In the genomic region with DNA sequence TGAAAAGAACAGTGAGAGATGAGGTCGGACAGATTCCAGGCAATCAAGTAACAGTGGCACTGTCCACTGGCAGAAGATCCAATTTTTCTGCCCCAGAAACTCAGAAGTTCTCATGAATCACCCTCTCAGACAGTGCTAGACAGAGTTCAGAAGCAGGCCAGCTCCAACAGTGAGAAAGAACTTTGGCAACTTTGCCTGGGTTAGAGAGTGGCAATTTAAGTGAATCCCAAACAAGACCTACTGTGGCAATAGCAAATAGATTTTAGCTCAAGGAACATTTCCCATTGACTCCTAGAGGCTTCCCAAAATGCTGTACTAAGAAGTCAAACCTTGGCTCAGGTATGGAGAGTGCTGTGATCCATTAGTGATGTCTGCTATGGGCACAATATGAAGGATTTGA, we compare ENCODE assay signal across 10 cellular contexts. TPM values are rescaled to one million over a fixed set of nuclear protein-coding genes. Genes with fewer than 3 reads are reported as not detected.
A peak's percentile ranks its signal among the peaks of the same experiment; 100 is the strongest.
DNase-seq lines count a peak whose midpoint lies in the region; ATAC-seq lines count a peak whose summit lies in the region.
"Had no signal": no experiment of that assay in that cellular context is flagged by ENCODE, and none has a peak within 500 bp of the region (broad histone marks: within the 10 kb centered on the region; RNA-seq: fewer than 3 reads in every experiment).

No MANE protein-coding gene starts in this region.

- intact Hi-C loops in activated CD4-positive, alpha-beta T cell treated with anti-CD3 and anti-CD28 coated beads for 36 hours (cut with DNase I, micrococcal nuclease): no loop called here

- peaks cover 5% of the 10 kb centered on the region for H3K9me3 Mint-ChIP-seq in activated CD4-positive, alpha-beta T cell treated with anti-CD3 and anti-CD28 coated beads for 36 hours (ENCODE audit: low read depth)
- peaks cover 12% of the 10 kb centered on the region for H3K9me3 Mint-ChIP-seq in activated CD8-positive, alpha-beta T cell treated with anti-CD3 and anti-CD28 coated beads, Interleukin-2, amount 10 ng/mL, durations not matched to agents 7 days and 5 days (ENCODE audit: insufficient read depth)
- H3K9me3 Mint-ChIP-seq in stimulated activated naive CD8-positive, alpha-beta T cell treated with anti-CD3 and anti-CD28 coated beads, Interleukin-15, amount 100 ng/mL, for 72 hours: peaks cover 0 to 25% of the 10 kb centered on the region in 2 donors

- peak overlapping the region; percentile 79 for H3K27ac Mint-ChIP-seq in activated CD4-positive, alpha-beta T cell treated with anti-CD3 and anti-CD28 coated beads for 36 hours
- H3K27ac Mint-ChIP-seq in activated CD8-positive, alpha-beta T cell treated with anti-CD3 and anti-CD28 coated beads, Interleukin-2, amount 10 ng/mL, durations not matched to agents 7 days and 5 days: peak overlapping the region; percentile 14
- peak overlapping the region; percentile 84 to 91 for H3K27ac Mint-ChIP-seq in stimulated activated naive CD8-positive, alpha-beta T cell treated with anti-CD3 and anti-CD28 coated beads, Interleukin-15, amount 100 ng/mL, for 72 hours

- POLR2A ChIA-PET in activated CD4-positive, alpha-beta T cell treated with anti-CD3 and anti-CD28 coated beads for 36 hours (lab: Charles Lee): interaction anchor here (0.9 to 5.7 kb wide), 5 partner anchors 11 to 121 kb away, joined by 3 to 33 read pairs (median 4); no protein-coding TSS in a partner anchor
- POLR2A ChIA-PET in activated CD8-positive, alpha-beta T cell treated with anti-CD3 and anti-CD28 coated beads, Interleukin-2, amount 10 ng/mL, durations not matched to agents 7 days and 5 days (lab: Charles Lee): interaction anchor here (0.7 to 4.1 kb wide), 5 partner anchors 9 to 15 kb away, joined by 3 to 26 read pairs (median 7); partner anchors contain the start of gene CD44

- no peaks in the 10 kb centered on the region for H3K27me3 Mint-ChIP-seq in activated CD4-positive, alpha-beta T cell treated with anti-CD3 and anti-CD28 coated beads for 36 hours
- no peaks in the 10 kb centered on the region for H3K27me3 Mint-ChIP-seq in activated CD8-positive, alpha-beta T cell treated with anti-CD3 and anti-CD28 coated beads, Interleukin-2, amount 10 ng/mL, durations not matched to agents 7 days and 5 days (ENCODE audit: low read depth)
- no peaks in the 10 kb centered on the region for H3K27me3 Mint-ChIP-seq in stimulated activated naive CD8-positive, alpha-beta T cell treated with anti-CD3 and anti-CD28 coated beads, Interleukin-15, amount 100 ng/mL, for 72 hours

- no peak for DNase-seq in activated CD4-positive, alpha-beta T cell treated with anti-CD3 and anti-CD28 coated beads for 36 hours
- DNase-seq in activated CD4-positive, alpha-beta T cell treated with anti-CD3 and anti-CD28 coated beads for 1 hour: no peak
- no peak for DNase-seq in activated CD8-positive, alpha-beta T cell treated with anti-CD3 and anti-CD28 coated beads, Interleukin-2, amount 10 ng/mL, durations not matched to agents 7 days and 5 days
- DNase-seq in fibroblast of peridontal ligament (ENCODE audit: extremely low read depth) (peak; percentile 61), SW480 (ENCODE audit: low spot score) (no peak), GF-D8 (lab: John Stamatoyannopoulos, UW) (no peak)
- DNase-seq in stimulated activated naive CD8-positive, alpha-beta T cell treated with anti-CD3 and anti-CD28 coated beads, Interleukin-15, amount 100 ng/mL, for 72 hours: no peak
- DNase-seq: NCI-H187, OCI-M1 had no signal

- CTCF ChIA-PET in activated CD4-positive, alpha-beta T cell treated with anti-CD3 and anti-CD28 coated beads for 36 hours (lab: Charles Lee): interaction anchor here (0.7 to 3.3 kb wide), 12 partner anchors 8 to 240 kb away, joined by 3 to 33 read pairs (median 4); no protein-coding TSS in a partner anchor
- CTCF ChIA-PET in activated CD8-positive, alpha-beta T cell treated with anti-CD3 and anti-CD28 coated beads, Interleukin-2, amount 10 ng/mL, durations not matched to agents 7 days and 5 days (lab: Charles Lee): interaction anchor here (0.8 to 3.4 kb wide), 5 partner anchors 9 to 24 kb away, joined by 3 to 12 read pairs (median 8); partner anchors contain the start of gene CD44

- no peak for ATAC-seq in activated CD4-positive, alpha-beta T cell treated with anti-CD3 and anti-CD28 coated beads for 36 hours
- no peak for ATAC-seq in activated CD8-positive, alpha-beta T cell treated with anti-CD3 and anti-CD28 coated beads, Interleukin-2, amount 10 ng/mL, durations not matched to agents 7 days and 5 days
- no peak for ATAC-seq in stimulated activated naive CD8-positive, alpha-beta T cell treated with anti-CD3 and anti-CD28 coated beads, Interleukin-15, amount 100 ng/mL, for 72 hours
- ATAC-seq in HG03521 (IDR thresholded peaks at IDR 0.05; ENCODE audit: unreplicated experiment): no peak

- H3K4me1 Mint-ChIP-seq in activated CD4-positive, alpha-beta T cell treated with anti-CD3 and anti-CD28 coated beads for 36 hours: peaks cover 100% of the 10 kb centered on the region
- H3K4me1 Mint-ChIP-seq in activated CD8-positive, alpha-beta T cell treated with anti-CD3 and anti-CD28 coated beads, Interleukin-2, amount 10 ng/mL, durations not matched to agents 7 days and 5 days (ENCODE audit: low read depth): peaks cover 96% of the 10 kb centered on the region
- peaks cover 99% of the 10 kb centered on the region for H3K4me1 Mint-ChIP-seq in stimulated activated naive CD8-positive, alpha-beta T cell treated with anti-CD3 and anti-CD28 coated beads, Interleukin-15, amount 100 ng/mL, for 72 hours

- H3K4me3 Mint-ChIP-seq in activated CD4-positive, alpha-beta T cell treated with anti-CD3 and anti-CD28 coated beads for 36 hours: no peak overlapping the region
- H3K4me3 Mint-ChIP-seq in activated CD8-positive, alpha-beta T cell treated with anti-CD3 and anti-CD28 coated beads, Interleukin-2, amount 10 ng/mL, durations not matched to agents 7 days and 5 days: no peak overlapping the region
- peak overlapping the region; percentile 2 to 54 for H3K4me3 Mint-ChIP-seq in stimulated activated naive CD8-positive, alpha-beta T cell treated with anti-CD3 and anti-CD28 coated beads, Interleukin-15, amount 100 ng/mL, for 72 hours

- peaks cover 90% of the 10 kb centered on the region for H3K36me3 Mint-ChIP-seq in activated CD4-positive, alpha-beta T cell treated with anti-CD3 and anti-CD28 coated beads for 36 hours (ENCODE audit: low read depth)
- peaks cover 95% of the 10 kb centered on the region for H3K36me3 Mint-ChIP-seq in activated CD8-positive, alpha-beta T cell treated with anti-CD3 and anti-CD28 coated beads, Interleukin-2, amount 10 ng/mL, durations not matched to agents 7 days and 5 days (ENCODE audit: low read depth)

RNA-seq across cellular contexts. Expression of gene CD44, which starts 12.3 kb away (rescaled TPM):
- total RNA-seq in activated CD4-positive, alpha-beta T cell treated with anti-CD3 and anti-CD28 coated beads for 36 hours: 100 to 1,000 TPM; 357 to 435 TPM
- 100 to 1,000 TPM; 398 to 399 TPM for total RNA-seq in activated CD8-positive, alpha-beta T cell treated with anti-CD3 and anti-CD28 coated beads, Interleukin-2, amount 10 ng/mL, durations not matched to agents 7 days and 5 days

Comparison
In these comparisons a context has a peak if more than half of its experiments do, and no peak if none do; other contexts are left out.
1. H3K27ac Mint-ChIP-seq: peak in every context shown above with its lines; median percentile 88 in stimulated activated naive CD8-positive, alpha-beta T cell treated with anti-CD3 and anti-CD28 coated beads, Interleukin-15, amount 100 ng/mL, for 72 hours; 79 in activated CD4-positive, alpha-beta T cell treated with anti-CD3 and anti-CD28 coated beads for 36 hours; 14 in activated CD8-positive, alpha-beta T cell treated with anti-CD3 and anti-CD28 coated beads, Interleukin-2, amount 10 ng/mL, durations not matched to agents 7 days and 5 days.
2. H3K4me3 Mint-ChIP-seq: peak in stimulated activated naive CD8-positive, alpha-beta T cell treated with anti-CD3 and anti-CD28 coated beads, Interleukin-15, amount 100 ng/mL, for 72 hours (2 of 2); none in activated CD4-positive, alpha-beta T cell treated with anti-CD3 and anti-CD28 coated beads for 36 hours (single experiment) and activated CD8-positive, alpha-beta T cell treated with anti-CD3 and anti-CD28 coated beads, Interleukin-2, amount 10 ng/mL, durations not matched to agents 7 days and 5 days (single experiment).